In genomic region chr18:62788891-62789290, GRCh38 we compare ENCODE assay signal across 14 cellular contexts.
DNase-seq lines count a peak whose midpoint lies in the region; ATAC-seq, FAIRE-seq and TF ChIP-seq lines count a peak whose summit lies in the region.
"Had no signal": no experiment of that assay in that cellular context is flagged by ENCODE, and none has a peak within 500 bp of the region (broad histone marks: within the 10 kb centered on the region; RNA-seq: fewer than 3 reads in every experiment).

No MANE protein-coding gene starts in this region.

- POLR2A ChIA-PET in naive thymus-derived CD8-positive, alpha-beta T cell (lab: Charles Lee), result no interaction called here

- no peaks in the 10 kb centered on the region for H3K27me3 ChIP-seq in astrocyte (ENCODE audit: insufficient read depth, low read length)
- H3K27me3 ChIP-seq: ovary had no signal

- H3K9ac ChIP-seq in astrocyte (ENCODE audit: low read length), result no peak overlapping the region
- H3K9ac ChIP-seq: KMS-11 had no signal

- no peaks in the 10 kb centered on the region for H3K9me3 ChIP-seq in astrocyte (ENCODE audit: insufficient read depth, low read depth, low read length)
- H3K9me3 ChIP-seq: ovary had no signal

- no peaks in the 10 kb centered on the region for H3K9me3 Mint-ChIP-seq in astrocyte (ENCODE audit: unreplicated experiment)
- no peaks in the 10 kb centered on the region for H3K9me3 Mint-ChIP-seq in naive thymus-derived CD8-positive, alpha-beta T cell

- peaks cover 6% of the 10 kb centered on the region for H4K20me1 ChIP-seq in astrocyte (ENCODE audit: insufficient read depth, low read length)

- no peak overlapping the region for H3K27ac ChIP-seq in astrocyte (ENCODE audit: low read depth, low read length)
- H3K27ac ChIP-seq: KMS-11, ovary had no signal

- H3K27me3 Mint-ChIP-seq in astrocyte (ENCODE audit: low read depth, unreplicated experiment), result no peaks in the 10 kb centered on the region
- H3K27me3 Mint-ChIP-seq in naive thymus-derived CD8-positive, alpha-beta T cell, result no peaks in the 10 kb centered on the region

- H3K4me3 ChIP-seq in astrocyte (ENCODE audit: insufficient read depth, low read depth, low read length), result no peak overlapping the region
- H3K4me3 ChIP-seq in foreskin fibroblast (ENCODE audit: low read depth in 1 of 2, low read length in 2 of 2), result no peak overlapping the region
- H3K4me3 ChIP-seq: ovary had no signal

- H2AFZ ChIP-seq in astrocyte (ENCODE audit: low read depth, low read length), result no peak overlapping the region

- no peaks in the 10 kb centered on the region for H3K36me3 ChIP-seq in astrocyte (ENCODE audit: insufficient read depth, low read length)
- H3K36me3 ChIP-seq: ovary had no signal

- H3K4me1 Mint-ChIP-seq in astrocyte (ENCODE audit: low read depth, unreplicated experiment), result peaks cover 60% of the 10 kb centered on the region
- peaks cover 18 to 53% (median 46%) of the 10 kb centered on the region in 4 donors for H3K4me1 Mint-ChIP-seq in naive thymus-derived CD8-positive, alpha-beta T cell

- peak in 1 of 2 donors; percentile 79 for ATAC-seq in naive thymus-derived CD8-positive, alpha-beta T cell
- ATAC-seq in GM18511 (IDR thresholded peaks at IDR 0.05; ENCODE audit: unreplicated experiment), result no peak

- peaks cover 7% of the 10 kb centered on the region for H3K4me1 ChIP-seq in astrocyte (ENCODE audit: insufficient read depth, low read length)

- TF ChIP-seq CTCF in astrocyte (IDR thresholded peaks at IDR 0.05; ENCODE audit: insufficient read depth, low read depth, low read length) (no peak), foreskin fibroblast (IDR thresholded peaks at IDR 0.05; ENCODE audit: low read depth, low read length) (no peak)

- peak; percentile 19 for DNase-seq in DMS53 treated with DMSO at 0.1 percent for 48 hours (lab: John Stamatoyannopoulos, UW; ENCODE audit: unreplicated experiment)
- DNase-seq in M059J (ENCODE audit: low read depth), result peak; percentile 72
- peak; percentile 50 for DNase-seq in astrocyte (ENCODE audit: low read depth)
- peak in 3 of 10 donors; percentile 11 to 46 (median 42) for DNase-seq in naive thymus-derived CD8-positive, alpha-beta T cell
- no peak for DNase-seq in cerebellum (ENCODE audit: low spot score)
- no peak for DNase-seq in foreskin fibroblast
- DNase-seq in NCI-H82 treated with DMSO at 0.1 percent for 48 hours (lab: John Stamatoyannopoulos, UW; ENCODE audit: unreplicated experiment), result no peak
- DNase-seq: amniotic stem cell; NCI-H524; ovary; stimulated activated CD4-positive, alpha-beta T cell treated with anti-CD3 and anti-CD28 coated beads, Interleukin-2, amount 100 ng/mL, for 48 hours; SW 1271 had no signal

- H3K4me2 ChIP-seq in astrocyte (ENCODE audit: low read length), result no peak overlapping the region
- H3K4me2 ChIP-seq: KMS-11 had no signal

- H3K27ac Mint-ChIP-seq in astrocyte (ENCODE audit: unreplicated experiment), result peak overlapping the region; percentile 64
- H3K27ac Mint-ChIP-seq in naive thymus-derived CD8-positive, alpha-beta T cell, result no peak overlapping the region

- peak overlapping the region; percentile 36 for H3K4me3 Mint-ChIP-seq in astrocyte (ENCODE audit: unreplicated experiment)
- peak overlapping the region in 7 of 10 donors; percentile 0 to 43 (median 20) for H3K4me3 Mint-ChIP-seq in naive thymus-derived CD8-positive, alpha-beta T cell

- H3K36me3 Mint-ChIP-seq in astrocyte (ENCODE audit: low read depth, unreplicated experiment), result no peaks in the 10 kb centered on the region
- peaks cover 0 to 2% (median 0%) of the 10 kb centered on the region in 3 donors for H3K36me3 Mint-ChIP-seq in naive thymus-derived CD8-positive, alpha-beta T cell

- H3K79me2 ChIP-seq in astrocyte (ENCODE audit: insufficient read depth, low read length), result peaks cover 59% of the 10 kb centered on the region

- no peak for FAIRE-seq in astrocyte (lab: Jason Lieb, UNC)

Comparison
In these comparisons a context has a peak if more than half of its experiments do, and no peak if none do; other contexts are left out.
1. DNase-seq: peak in DMS53 treated with DMSO at 0.1 percent for 48 hours (single experiment), M059J (single experiment) and astrocyte (single experiment); none in cerebellum (single experiment), foreskin fibroblast (0 of 2) and NCI-H82 treated with DMSO at 0.1 percent for 48 hours (single experiment).